ENCODE assay signal across 8 cellular contexts in the genomic region with DNA sequence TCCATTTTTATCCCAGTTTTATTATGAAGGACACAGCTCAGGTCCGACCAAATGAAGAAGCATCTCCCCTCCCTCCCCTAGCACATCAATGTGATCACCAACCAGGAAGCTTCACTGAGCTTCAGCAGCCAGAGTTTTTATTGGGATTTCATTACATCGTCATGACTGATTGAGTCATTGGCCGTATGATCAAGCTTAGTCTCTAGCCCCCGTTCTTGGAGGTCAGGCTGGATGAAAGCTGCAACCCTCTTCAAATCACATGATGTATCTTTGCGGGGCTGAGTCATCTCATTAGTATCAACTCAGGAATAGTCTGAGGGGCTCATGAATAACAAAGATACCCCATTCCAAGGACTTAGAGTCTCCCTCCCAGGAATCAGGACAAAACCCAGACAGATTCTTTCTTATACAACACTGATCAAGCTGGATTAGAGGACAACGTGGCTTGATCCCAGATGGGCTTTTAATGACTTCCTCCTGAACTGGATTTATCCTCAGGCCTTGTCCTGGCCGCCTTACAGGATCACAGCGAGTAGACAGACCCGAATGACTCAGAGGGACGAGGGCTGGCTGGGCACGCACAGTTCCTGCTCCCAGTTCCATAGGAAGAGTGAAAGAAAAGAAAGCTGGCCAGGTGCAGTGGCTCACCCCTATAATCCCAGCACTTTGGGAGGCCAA. TPM values are rescaled to one million over a fixed set of nuclear protein-coding genes. Genes with fewer than 3 reads are reported as not detected.
DNase-seq lines count a peak whose midpoint lies in the region; ATAC-seq, FAIRE-seq and TF ChIP-seq lines count a peak whose summit lies in the region.
"Had no signal": no experiment of that assay in that cellular context is flagged by ENCODE, and none has a peak within 500 bp of the region (broad histone marks: within the 10 kb centered on the region; RNA-seq: fewer than 3 reads in every experiment).

No MANE protein-coding gene starts in this region.

- peaks cover 19% of the 10 kb centered on the region for H3K4me1 ChIP-seq in keratinocyte (ENCODE audit: control insufficient read depth, extremely low read depth, insufficient read depth, low read length)

- no peak overlapping the region for H3K4me3 Mint-ChIP-seq in type B pancreatic cell

- H3K27me3 ChIP-seq in keratinocyte (ENCODE audit: control insufficient read depth, extremely low read depth, insufficient read depth, low read length), result no peaks in the 10 kb centered on the region

- H2AFZ ChIP-seq in keratinocyte (ENCODE audit: control insufficient read depth, low read length), result peak overlapping the region; percentile 38

- DNase-seq in HFF-Myc (ENCODE audit: extremely low read depth, low read depth) (peak; percentile 94), astrocyte of the hippocampus (ENCODE audit: low read depth, low spot score) (peak; percentile 96), keratinocyte (ENCODE audit: low read depth, low spot score) (peak; percentile 75), type B pancreatic cell (ENCODE audit: extremely low spot score, unreplicated experiment) (no peak), hippocampal formation (lab: John Stamatoyannopoulos, UW) (no peak)
- no peak for DNase-seq in activated CD4-positive, alpha-beta T cell treated with anti-CD3 and anti-CD28 coated beads, Interleukin-2, amount 50 U/mL, for 48 hours

- TF ChIP-seq CTCF in HFF-Myc (IDR thresholded peaks at IDR 0.05; ENCODE audit: low read depth, low read length, missing control alignments), result no peak
- TF ChIP-seq CTCF in keratinocyte (optimal IDR thresholded peaks at IDR 0.05 in 1 of 3, IDR thresholded peaks at IDR 0.05 in 1 of 3, conservative IDR thresholded peaks at IDR 0.05 in 1 of 3; ENCODE audit: extremely low read depth in 1 of 3, insufficient read depth in 2 of 3, low read length in 3 of 3), result no peak
- TF ChIP-seq CTCF in type B pancreatic cell (conservative IDR thresholded peaks at IDR 0.05), result no peak

- peak overlapping the region; percentile 83 for H3K27ac ChIP-seq in keratinocyte (ENCODE audit: control insufficient read depth, insufficient read depth, low read length)
- H3K27ac ChIP-seq: KMS-11 had no signal

- peak overlapping the region; percentile 9 for H3K4me2 ChIP-seq in keratinocyte (ENCODE audit: control insufficient read depth, extremely low read depth, insufficient read depth, low read depth, low read length)
- H3K4me2 ChIP-seq: KMS-11 had no signal

- ATAC-seq in GM21447 (IDR thresholded peaks at IDR 0.05; ENCODE audit: unreplicated experiment), result no peak

- H3K27me3 Mint-ChIP-seq in type B pancreatic cell, result no peaks in the 10 kb centered on the region

- dilution Hi-C loops in keratinocyte (cut with MboI; ENCODE audit: extremely low pct_ligation_motif_present, low sequenced_read_pairs), result no loop called here

- no peaks in the 10 kb centered on the region for H4K20me1 ChIP-seq in keratinocyte (ENCODE audit: control insufficient read depth, extremely low read depth, insufficient read depth, low read length)

- H3K9me3 ChIP-seq in keratinocyte (ENCODE audit: control insufficient read depth, low read depth, low read length), result peaks cover 17% of the 10 kb centered on the region

- peaks cover 7% of the 10 kb centered on the region for H3K79me2 ChIP-seq in keratinocyte (ENCODE audit: control insufficient read depth, insufficient read depth, low read length)

- H3K4me1 Mint-ChIP-seq in type B pancreatic cell (ENCODE audit: unreplicated experiment), result peaks cover 18% of the 10 kb centered on the region

- H3K36me3 Mint-ChIP-seq in type B pancreatic cell, result peaks cover 8% of the 10 kb centered on the region

- H3K4me3 ChIP-seq in HFF-Myc (replicated peaks; ENCODE audit: low read depth, low read length) (no peak overlapping the region), keratinocyte (ENCODE audit: control insufficient read depth in 2 of 3, extremely low read depth in 1 of 3, insufficient read depth in 2 of 3, low read depth in 1 of 3, low read length in 3 of 3) (no peak overlapping the region)

- peak overlapping the region; percentile 34 for H3K9ac ChIP-seq in keratinocyte (ENCODE audit: control insufficient read depth, extremely low read depth, insufficient read depth, low read length)
- H3K9ac ChIP-seq: KMS-11 had no signal

- H3K27ac Mint-ChIP-seq in type B pancreatic cell, result peak overlapping the region; percentile 20

- FAIRE-seq in keratinocyte (lab: Jason Lieb, UNC), result peak; percentile 67

- H3K9me3 Mint-ChIP-seq in type B pancreatic cell, result no peaks in the 10 kb centered on the region

- peaks cover 16 to 19% of the 10 kb centered on the region in 2 experiments for H3K36me3 ChIP-seq in keratinocyte (ENCODE audit: control insufficient read depth in 2 of 2, extremely low read depth in 1 of 2, insufficient read depth in 2 of 2, low read length in 2 of 2)

- peaks cover 3% of the 10 kb centered on the region for H3K9me1 ChIP-seq in keratinocyte (ENCODE audit: control insufficient read depth, extremely low read depth, insufficient read depth, low read length)

RNA-seq across cellular contexts. Expression of a gene that starts 14.5 kb away (rescaled TPM):
- 13.3 to 23.2 TPM (median 22.3 TPM) in 3 replicates for polyA plus RNA-seq in keratinocyte
- polyA plus RNA-seq in keratinocyte (2011; ENCODE audit: low read depth), result 3.1 TPM
- 14.9 and 38.1 TPM in 2 replicates for polyA plus RNA-seq in keratinocyte (2011; cell fraction: cytosol; rRNA removed)
- 28.6 and 33.0 TPM in 2 replicates for polyA plus RNA-seq in keratinocyte (2011; cell fraction: nucleus; rRNA removed)
- 10.4 and 26.8 TPM in 2 replicates for polyA plus RNA-seq in keratinocyte (2012; ENCODE audit: low replicate concordance)
- polyA minus RNA-seq in keratinocyte, result 38.6 to 189 TPM (median 76.0 TPM) in 3 replicates
- polyA minus RNA-seq in keratinocyte (2011; cell fraction: cytosol; rRNA and poly(A)+ RNA removed), result 40.5 TPM
- polyA minus RNA-seq in keratinocyte (2011; cell fraction: nucleus; rRNA and poly(A)+ RNA removed), result 13.2 and 17.9 TPM in 2 replicates
- total RNA-seq in type B pancreatic cell (ENCODE audit: low replicate concordance), result 34.6 and 46.6 TPM in 2 replicates

Comparison
In these comparisons a context has a peak if more than half of its experiments do, and no peak if none do; other contexts are left out.
1. DNase-seq: peak in HFF-Myc (single experiment), astrocyte of the hippocampus (single experiment) and keratinocyte (single experiment); none in type B pancreatic cell (single experiment), activated CD4-positive, alpha-beta T cell treated with anti-CD3 and anti-CD28 coated beads, Interleukin-2, amount 50 U/mL, for 48 hours (0 of 2) and hippocampal formation (0 of 2).